1 cellular context compared by ENCODE assay signal in the genomic region with DNA sequence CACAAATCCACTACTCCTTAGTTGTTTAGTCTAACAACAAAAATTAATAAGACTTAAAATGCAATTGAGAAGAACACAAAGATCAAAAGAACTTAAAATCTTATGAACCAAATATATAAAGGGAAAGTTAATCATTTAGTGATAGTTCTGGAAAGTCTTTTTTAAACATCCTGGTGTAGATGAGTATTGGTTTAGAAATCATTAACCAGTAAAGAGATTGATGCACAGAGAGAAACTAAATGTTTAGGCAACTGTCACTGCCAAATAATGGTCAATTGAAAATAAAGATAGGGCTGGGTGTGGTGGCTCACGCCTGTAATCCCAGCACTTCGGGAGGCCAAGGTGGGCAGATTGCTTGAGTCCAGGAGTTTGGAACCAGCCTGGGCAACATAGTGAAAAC.
TF ChIP-seq lines count a peak whose summit lies in the region.

No MANE protein-coding gene starts in this region.

TF ChIP-seq in K562, 482 proteins besides CTCF, POLR2A, EP300 and RAD21 (continued from another document):
- TF ChIP-seq, protein P1, sequence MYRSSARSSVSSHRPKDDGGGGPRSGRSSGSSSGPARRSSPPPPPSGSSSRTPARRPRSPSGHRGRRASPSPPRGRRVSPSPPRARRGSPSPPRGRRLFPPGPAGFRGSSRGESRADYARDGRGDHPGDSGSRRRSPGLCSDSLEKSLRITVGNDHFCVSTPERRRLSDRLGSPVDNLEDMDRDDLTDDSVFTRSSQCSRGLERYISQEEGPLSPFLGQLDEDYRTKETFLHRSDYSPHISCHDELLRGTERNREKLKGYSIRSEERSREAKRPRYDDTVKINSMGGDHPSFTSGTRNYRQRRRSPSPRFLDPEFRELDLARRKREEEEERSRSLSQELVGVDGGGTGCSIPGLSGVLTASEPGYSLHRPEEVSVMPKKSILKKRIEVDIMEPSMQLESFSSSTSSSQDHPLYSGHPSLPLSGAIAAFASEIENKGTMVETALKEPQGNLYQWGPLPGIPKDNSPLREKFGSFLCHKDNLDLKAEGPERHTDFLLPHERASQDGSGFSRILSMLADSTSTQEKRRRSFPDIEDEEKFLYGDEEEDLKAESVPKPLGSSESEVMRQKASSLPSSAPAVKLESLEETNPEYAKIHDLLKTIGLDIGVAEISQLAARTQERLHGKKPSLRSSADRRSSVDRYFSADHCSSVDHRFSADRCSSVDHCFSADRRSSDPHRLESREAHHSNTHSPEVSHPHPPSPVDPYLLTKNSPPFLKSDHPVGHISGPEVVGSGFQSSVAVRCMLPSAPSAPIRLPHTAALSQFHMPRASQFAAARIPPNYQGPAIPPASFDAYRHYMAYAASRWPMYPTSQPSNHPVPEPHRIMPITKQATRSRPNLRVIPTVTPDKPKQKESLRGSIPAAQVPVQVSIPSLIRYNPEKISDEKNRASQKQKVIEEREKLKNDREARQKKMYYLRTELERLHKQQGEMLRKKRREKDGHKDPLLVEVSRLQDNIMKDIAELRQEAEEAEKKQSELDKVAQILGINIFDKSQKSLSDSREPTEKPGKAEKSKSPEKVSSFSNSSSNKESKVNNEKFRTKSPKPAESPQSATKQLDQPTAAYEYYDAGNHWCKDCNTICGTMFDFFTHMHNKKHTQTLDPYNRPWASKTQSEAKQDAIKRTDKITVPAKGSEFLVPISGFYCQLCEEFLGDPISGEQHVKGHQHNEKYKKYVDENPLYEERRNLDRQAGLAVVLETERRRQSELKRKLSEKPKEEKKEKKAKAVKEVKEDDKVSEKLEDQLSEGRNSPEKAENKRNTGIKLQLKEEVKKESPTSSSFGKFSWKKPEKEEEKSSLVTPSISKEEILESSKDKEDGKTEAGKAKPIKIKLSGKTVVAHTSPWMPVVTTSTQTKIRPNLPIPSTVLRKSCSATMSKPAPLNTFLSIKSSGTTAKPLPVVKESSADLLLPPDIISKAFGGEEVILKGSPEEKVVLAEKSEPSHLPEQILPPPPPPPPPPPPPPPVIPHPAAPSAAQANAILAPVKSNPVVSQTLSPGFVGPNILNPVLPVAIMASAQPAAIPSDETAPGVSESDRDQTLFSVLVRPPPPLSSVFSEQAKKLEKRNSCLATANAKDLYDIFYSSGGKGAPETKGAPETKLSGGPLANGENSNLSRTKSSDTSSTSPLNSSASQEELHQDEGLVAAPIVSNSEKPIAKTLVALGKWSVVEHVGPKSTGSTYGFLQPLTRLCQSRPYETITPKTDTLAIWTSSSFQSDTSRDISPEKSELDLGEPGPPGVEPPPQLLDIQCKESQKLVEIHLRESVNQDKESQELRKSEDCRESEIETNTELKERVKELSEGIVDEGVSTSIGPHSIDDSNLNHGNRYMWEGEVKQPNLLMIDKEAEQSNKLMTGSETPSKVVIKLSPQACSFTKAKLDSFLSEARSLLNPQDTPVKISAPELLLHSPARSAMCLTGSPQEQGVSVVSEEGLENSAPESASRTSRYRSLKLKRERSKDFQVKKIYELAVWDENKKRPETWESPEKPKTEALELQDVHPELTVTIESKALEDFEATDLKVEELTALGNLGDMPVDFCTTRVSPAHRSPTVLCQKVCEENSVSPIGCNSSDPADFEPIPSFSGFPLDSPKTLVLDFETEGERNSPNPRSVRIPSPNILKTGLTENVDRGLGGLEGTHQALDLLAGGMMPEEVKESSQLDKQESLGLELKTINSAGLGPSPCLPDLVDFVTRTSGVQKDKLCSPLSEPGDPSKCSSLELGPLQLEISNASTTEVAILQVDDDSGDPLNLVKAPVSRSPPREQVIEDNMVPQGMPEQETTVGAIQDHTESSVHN (IDR thresholded peaks at IDR 0.05; ENCODE audit: borderline replicate concordance in 1 of 2, low read depth in 1 of 2), result no peak
- TF ChIP-seq SMARCA4 (IDR thresholded peaks at IDR 0.05) (no peak), MED1 (CRISPR knock-in tag; IDR thresholded peaks at IDR 0.05; ENCODE audit: borderline replicate concordance) (no peak), RBM14 (IDR thresholded peaks at IDR 0.05; ENCODE audit: borderline replicate concordance, insufficient read depth, low read depth, low read length) (no peak), ZFP36 (IDR thresholded peaks at IDR 0.05; ENCODE audit: low read depth, low read length, partially characterized antibody) (no peak), YY1 (IDR thresholded peaks at IDR 0.05; ENCODE audit: borderline replicate concordance in 1 of 3, control insufficient read depth in 1 of 3, extremely low read depth in 1 of 3, insufficient read depth in 3 of 3, insufficient read length in 1 of 3, insufficient replicate concordance in 2 of 3, low read depth in 1 of 3, low read length in 2 of 3) (no peak), CTCFL (IDR thresholded peaks at IDR 0.05; ENCODE audit: borderline replicate concordance, insufficient read depth, low read depth, low read length, poor library complexity, severe bottlenecking) (no peak), NFE2L1 (tag; IDR thresholded peaks at IDR 0.05; ENCODE audit: borderline replicate concordance, low read depth) (no peak)
- TF ChIP-seq, protein P2, sequence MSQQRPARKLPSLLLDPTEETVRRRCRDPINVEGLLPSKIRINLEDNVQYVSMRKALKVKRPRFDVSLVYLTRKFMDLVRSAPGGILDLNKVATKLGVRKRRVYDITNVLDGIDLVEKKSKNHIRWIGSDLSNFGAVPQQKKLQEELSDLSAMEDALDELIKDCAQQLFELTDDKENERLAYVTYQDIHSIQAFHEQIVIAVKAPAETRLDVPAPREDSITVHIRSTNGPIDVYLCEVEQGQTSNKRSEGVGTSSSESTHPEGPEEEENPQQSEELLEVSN (IDR thresholded peaks at IDR 0.05; ENCODE audit: borderline replicate concordance in 1 of 2, extremely low read depth in 1 of 2, insufficient read depth in 1 of 2, insufficient read length in 1 of 2, low read depth in 1 of 2, low read length in 1 of 2, poor library complexity in 1 of 2, severe bottlenecking in 1 of 2), result no peak
